8 cellular contexts compared by ENCODE assay signal in genomic region chr15:45429974-45430792, GRCh38. TPM values are rescaled to one million over a fixed set of nuclear protein-coding genes. Genes with fewer than 3 reads are reported as not detected.
DNase-seq lines count a peak whose midpoint lies in the region; ATAC-seq, FAIRE-seq and TF ChIP-seq lines count a peak whose summit lies in the region.

No MANE protein-coding gene starts in this region.

- H3K4me3 ChIP-seq in Jurkat, Clone E6-1 (ENCODE audit: low read length): no peak overlapping the region
- H3K4me3 ChIP-seq in cardiac fibroblast (replicated peaks in 1 of 2; ENCODE audit: low read depth in 2 of 2, low read length in 2 of 2) (peak overlapping the region; percentile 38 to 49), kidney (ENCODE audit: low read length in 2 of 2) (peak overlapping the region; percentile 32 to 66)

- peak; percentile 77 for ATAC-seq in GM19395 (IDR thresholded peaks at IDR 0.05; ENCODE audit: unreplicated experiment)
- peak; percentile 94 for ATAC-seq in activated B cell treated with CpG ODN at 0.5 μM for 24 hours (ENCODE audit: low read depth)

- H3K9me3 ChIP-seq in kidney (ENCODE audit: control insufficient read depth in 1 of 2, low read length in 2 of 2): no peaks in the 10 kb centered on the region

- POLR2A ChIA-PET in activated B cell treated with CpG ODN at 0.5 μM for 24 hours (lab: Charles Lee): no interaction called here

- CTCF ChIA-PET in activated B cell treated with CpG ODN at 0.5 μM for 24 hours (lab: Charles Lee): interaction anchor here (0.6 to 3.4 kb wide), 18 partner anchors 9 to 898 kb away, joined by 3 to 79 read pairs (median 5); partner anchors contain the start of gene BLOC1S6

- H3K27me3 Mint-ChIP-seq in activated B cell treated with CpG ODN at 0.5 μM for 24 hours: peaks cover 2% of the 10 kb centered on the region

- H3K27ac Mint-ChIP-seq in activated B cell treated with CpG ODN at 0.5 μM for 24 hours: no peak overlapping the region

- H3K9me3 Mint-ChIP-seq in activated B cell treated with CpG ODN at 0.5 μM for 24 hours: no peaks in the 10 kb centered on the region

- H3K4me3 Mint-ChIP-seq in activated B cell treated with CpG ODN at 0.5 μM for 24 hours: peak overlapping the region; percentile 35

- H3K36me3 Mint-ChIP-seq in activated B cell treated with CpG ODN at 0.5 μM for 24 hours (ENCODE audit: low read depth): no peaks in the 10 kb centered on the region

- peaks cover 4% of the 10 kb centered on the region for H3K4me1 Mint-ChIP-seq in activated B cell treated with CpG ODN at 0.5 μM for 24 hours

- no peak for FAIRE-seq in kidney (lab: Jason Lieb, UNC)

- no peaks in the 10 kb centered on the region for H3K4me1 ChIP-seq in kidney (ENCODE audit: control insufficient read depth in 1 of 2, insufficient read depth in 1 of 2, low read depth in 1 of 2, low read length in 2 of 2)

- DNase-seq in AG09319 (ENCODE audit: extremely low read depth, low read depth) (peak; percentile 22), activated B cell treated with CpG ODN at 0.5 μM for 24 hours (peak; percentile 87), cardiac fibroblast (ENCODE audit: low read depth in 2 of 2) (peak; percentile 62 to 66), kidney (peak; percentile 87), SHP77 treated with DMSO at 0.1 percent for 48 hours (lab: John Stamatoyannopoulos, UW) (no peak)
- peak; percentile 40 for DNase-seq in Jurkat, Clone E6-1 (ENCODE audit: low read depth, low spot score)
- DNase-seq in stimulated activated CD4-positive, alpha-beta T cell treated with anti-CD3 and anti-CD28 coated beads, Interleukin-1b, Interleukin-23, amount 100 ng/mL, for 4 hours (ENCODE audit: low read depth in 2 of 2): peak; percentile 84 to 91

- no peak; the same call in none of the 2 replicates for TF ChIP-seq CTCF in AG09319 (IDR thresholded peaks at IDR 0.05; ENCODE audit: low read depth, low read length)
- TF ChIP-seq CTCF in activated B cell treated with CpG ODN at 0.5 μM for 24 hours (IDR thresholded peaks at IDR 0.05): peak; percentile 98
- peak; percentile 94 for TF ChIP-seq CTCF in cardiac fibroblast (IDR thresholded peaks at IDR 0.05; ENCODE audit: low read depth, low read length)
- TF ChIP-seq CTCF in kidney (IDR thresholded peaks at IDR 0.05; ENCODE audit: borderline replicate concordance, extremely low read depth, insufficient read depth): peak; percentile 97

- H3K27ac ChIP-seq in kidney (ENCODE audit: low read depth in 2 of 2, low read length in 2 of 2): no peak overlapping the region

- H3K9ac ChIP-seq in kidney (ENCODE audit: low read length in 2 of 2): peak overlapping the region in 1 of 2 donors; percentile 40

- H3K36me3 ChIP-seq in kidney (ENCODE audit: control insufficient read depth in 1 of 2, insufficient read depth in 2 of 2, low read length in 2 of 2): no peaks in the 10 kb centered on the region

- intact Hi-C loops in activated B cell treated with CpG ODN at 0.5 μM for 24 hours (cut with micrococcal nuclease): loop anchor here (1.0 kb wide), 2 partner anchors 27 to 184 kb away; no protein-coding TSS in a partner anchor
- intact Hi-C loops in kidney (cut with DNase I): no loop called here

RNA-seq across cellular contexts. Expression of gene GATM, which starts 51.8 kb away (rescaled TPM):
- polyA plus RNA-seq in Jurkat, Clone E6-1 (2012; ENCODE audit: insufficient read depth, insufficient read length): 2.6 TPM
- total RNA-seq in activated B cell treated with CpG ODN at 0.5 μM for 24 hours (12.6 and 15.7 TPM in 2 replicates), kidney (79.5 TPM)
- polyA plus RNA-seq in kidney (ENCODE audit: insufficient read depth, low read depth, low replicate concordance): 421 TPM
